Comparison of ENCODE assay signal across 11 cellular contexts in the genomic region with DNA sequence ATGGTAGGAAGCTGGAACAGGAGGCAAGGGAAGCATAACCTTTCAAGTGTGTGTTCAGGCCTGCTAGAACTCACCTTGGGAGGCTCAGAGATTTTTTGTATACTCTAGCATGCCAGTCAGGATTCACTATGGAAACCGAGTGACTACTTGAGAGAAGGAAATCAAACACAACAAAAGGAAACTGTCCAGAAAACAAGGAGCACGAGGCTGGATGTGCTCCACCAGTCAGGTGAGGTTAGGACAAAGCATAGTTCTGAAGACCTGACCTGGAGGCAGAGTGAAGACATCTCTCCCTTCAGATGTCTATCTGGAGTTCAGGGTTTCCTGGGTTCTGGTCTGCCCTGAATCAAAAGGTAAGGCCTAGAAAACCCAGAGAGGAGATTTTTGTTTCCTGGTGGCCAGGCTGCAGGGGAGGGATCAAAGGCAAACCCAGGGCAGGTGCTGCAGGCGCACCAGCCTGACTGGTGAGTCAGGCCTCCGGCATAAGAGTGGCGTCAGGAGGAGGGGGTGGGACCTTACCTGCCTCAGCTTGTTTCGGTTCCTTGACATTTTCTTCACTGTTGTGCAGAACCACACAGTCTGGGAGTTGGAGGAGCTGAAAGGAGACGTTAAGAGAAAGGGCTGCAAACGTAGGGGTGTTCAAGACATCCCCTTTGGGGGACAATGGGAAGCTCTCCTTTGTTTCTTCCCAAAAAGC. TPM values are rescaled to one million over a fixed set of nuclear protein-coding genes. Genes with fewer than 3 reads are reported as not detected.
A peak's percentile ranks its signal among the peaks of the same experiment; 100 is the strongest.
DNase-seq lines count a peak whose midpoint lies in the region; ATAC-seq, FAIRE-seq and TF ChIP-seq lines count a peak whose summit lies in the region.
"Had no signal": no experiment of that assay in that cellular context is flagged by ENCODE, and none has a peak within 500 bp of the region (broad histone marks: within the 10 kb centered on the region; RNA-seq: fewer than 3 reads in every experiment).

No MANE protein-coding gene starts in this region.

- peaks cover 12% of the 10 kb centered on the region for H3K9me3 Mint-ChIP-seq in WTC11

- H3K79me2 ChIP-seq in HepG2 (ENCODE audit: insufficient read depth, low read length): no peaks in the 10 kb centered on the region

- WGBS in HepG2 (ENCODE audit: low lambda C conversion rate): 23% methylated on average over 8 of the region's 8 CpGs
- 77 to 80% methylated on average over 8 of the region's 8 CpGs for WGBS in testis, 2 donors

- CTCF ChIA-PET in WTC11 (lab: Charles Lee) (no interaction called here), HepG2 (lab: Yijun Ruan, JAX; ENCODE audit: low intra/inter-chr PET ratio, low total read pairs) (no interaction called here)

- no peak for TF ChIP-seq RAD21 in HepG2 (CRISPR knock-in tag; IDR thresholded peaks at IDR 0.05)

- no peak for FAIRE-seq in HepG2 (lab: Jason Lieb, UNC)

- POLR2A ChIA-PET in WTC11 (lab: Charles Lee): no interaction called here
- POLR2A ChIA-PET in HepG2 (lab: Yijun Ruan, JAX): interaction anchor here (0.6 kb wide), 1 partner anchor 36 kb away, joined by 4 read pairs; no protein-coding TSS in a partner anchor

- H3K9me3 ChIP-seq in HepG2 (ENCODE audit: low read length): no peaks in the 10 kb centered on the region
- no peaks in the 10 kb centered on the region for H3K9me3 ChIP-seq in testis

- H3K4me1 ChIP-seq in HepG2 (ENCODE audit: insufficient read depth, low read length) (peaks cover 29% of the 10 kb centered on the region), testis (peaks cover 32% of the 10 kb centered on the region)

- TF ChIP-seq EP300 in HepG2 (IDR thresholded peaks at IDR 0.05; ENCODE audit: low read depth in 2 of 2, low read length in 2 of 2) (no peak), HepG2 (CRISPR knock-in tag; IDR thresholded peaks at IDR 0.05; ENCODE audit: borderline replicate concordance) (no peak)

- H3K27ac Mint-ChIP-seq in WTC11: no peak overlapping the region

- peak overlapping the region; percentile 13; the same call in 1 of the 2 replicates for H3K9ac ChIP-seq in HepG2 (ENCODE audit: insufficient read depth, low read depth, low read length)

- TF ChIP-seq POLR2A in HepG2 (IDR thresholded peaks at IDR 0.05; ENCODE audit: insufficient read depth in 1 of 2, low read depth in 2 of 2, low read length in 2 of 2): no peak
- no peak for TF ChIP-seq POLR2A in testis (IDR thresholded peaks at IDR 0.05)

- H3K27me3 Mint-ChIP-seq in WTC11 (ENCODE audit: low read depth): no peaks in the 10 kb centered on the region; the same call in 1 of the 2 replicates

- no peaks in the 10 kb centered on the region; a peak in 2 of 5 replicates for H3K27me3 ChIP-seq in HepG2 (ENCODE audit: control insufficient read depth in 1 of 2, insufficient read depth in 2 of 2, low read length in 2 of 2)
- H3K27me3 ChIP-seq in testis: no peaks in the 10 kb centered on the region

- H3K36me3 ChIP-seq in HepG2 (replicated peaks in 1 of 2; ENCODE audit: control insufficient read depth in 1 of 2, insufficient read depth in 2 of 2, low read length in 2 of 2) (no peaks in the 10 kb centered on the region), testis (ENCODE audit: low read depth, missing control alignments) (no peaks in the 10 kb centered on the region)

- ATAC-seq in WTC11: peak; percentile 75
- peak; percentile 49; the same call in 2 of the 3 replicates for ATAC-seq in HepG2
- ATAC-seq in GM21576 (IDR thresholded peaks at IDR 0.05; ENCODE audit: unreplicated experiment): no peak
- no peak for ATAC-seq in GM18511 (IDR thresholded peaks at IDR 0.05; ENCODE audit: unreplicated experiment)

- H3K36me3 Mint-ChIP-seq in WTC11: no peaks in the 10 kb centered on the region

- H3K4me3 ChIP-seq in HepG2 (replicated peaks in 1 of 3; ENCODE audit: insufficient read depth in 1 of 3, low read depth in 2 of 3, low read length in 3 of 3) (peak overlapping the region in 1 of 3 experiments; percentile 12; a peak in 1 of 6 replicates), testis (no peak overlapping the region)

- in situ Hi-C loops in HepG2 (cut with HindIII; ENCODE audit: extremely low pct_ligation_motif_present, low pct_unique_long_range_greater_than_20kb): no loop called here

- no peak overlapping the region for H2AFZ ChIP-seq in HepG2 (ENCODE audit: low read length)

- TF ChIP-seq CTCF in WTC11 (IDR thresholded peaks at IDR 0.05) (no peak), HepG2 (CRISPR knock-in tag; IDR thresholded peaks at IDR 0.05) (no peak), testis (IDR thresholded peaks at IDR 0.05) (no peak)

- no peaks in the 10 kb centered on the region for H4K20me1 ChIP-seq in HepG2 (ENCODE audit: insufficient read depth, low read length)

- H3K27ac ChIP-seq in HepG2 (ENCODE audit: extremely low read length, insufficient read depth, low read length) (no peak overlapping the region), testis (peak overlapping the region; percentile 76 to 83)
- H3K27ac ChIP-seq: HL-60 had no signal

- DNase-seq in LoVo (ENCODE audit: low spot score) (peak; percentile 69), WTC11 (ENCODE audit: low spot score) (no peak), HepG2 (ENCODE audit: low spot score) (no peak), testis (no peak), RKO (ENCODE audit: low spot score) (no peak)
- no peak for DNase-seq in activated CD4-positive, alpha-beta T cell treated with anti-CD3 and anti-CD28 coated beads, Interleukin-2, amount 50 U/mL, for 1 hour
- DNase-seq: NCI-H1048, posterior cingulate gyrus had no signal

- peak overlapping the region; percentile 50 for H3K4me2 ChIP-seq in HepG2 (ENCODE audit: low read depth, low read length)

- H3K4me1 Mint-ChIP-seq in WTC11: peaks cover 16% of the 10 kb centered on the region

- intact Hi-C loops in HepG2 (cut with micrococcal nuclease; ENCODE audit: unreplicated experiment) (no loop called here), testis (cut with DNase I; ENCODE audit: low total_unique reads) (no loop called here)

- H3K4me3 Mint-ChIP-seq in WTC11: no peak overlapping the region

- no TSS peak for BruUV-seq in HepG2 (replicated peaks; lab: Mats Ljungman, UMichigan)

TF ChIP-seq in WTC11, 78 proteins besides CTCF, POLR2A, EP300 and RAD21 (continues in another document):
- TF ChIP-seq NR1H2 (CRISPR knock-in tag; IDR thresholded peaks at IDR 0.05) (no peak), KAT7 (CRISPR knock-in tag; IDR thresholded peaks at IDR 0.05; ENCODE audit: borderline replicate concordance) (no peak), GTF2I (CRISPR knock-in tag; conservative IDR thresholded peaks at IDR 0.05) (no peak), SMAD3 (CRISPR knock-in tag; IDR thresholded peaks at IDR 0.05; ENCODE audit: borderline replicate concordance) (no peak)
- TF ChIP-seq, protein P1, sequence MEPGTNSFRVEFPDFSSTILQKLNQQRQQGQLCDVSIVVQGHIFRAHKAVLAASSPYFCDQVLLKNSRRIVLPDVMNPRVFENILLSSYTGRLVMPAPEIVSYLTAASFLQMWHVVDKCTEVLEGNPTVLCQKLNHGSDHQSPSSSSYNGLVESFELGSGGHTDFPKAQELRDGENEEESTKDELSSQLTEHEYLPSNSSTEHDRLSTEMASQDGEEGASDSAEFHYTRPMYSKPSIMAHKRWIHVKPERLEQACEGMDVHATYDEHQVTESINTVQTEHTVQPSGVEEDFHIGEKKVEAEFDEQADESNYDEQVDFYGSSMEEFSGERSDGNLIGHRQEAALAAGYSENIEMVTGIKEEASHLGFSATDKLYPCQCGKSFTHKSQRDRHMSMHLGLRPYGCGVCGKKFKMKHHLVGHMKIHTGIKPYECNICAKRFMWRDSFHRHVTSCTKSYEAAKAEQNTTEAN (CRISPR knock-in tag; IDR thresholded peaks at IDR 0.05): no peak

TF ChIP-seq in HepG2, 621 proteins besides CTCF, POLR2A, EP300 and RAD21:
- TF ChIP-seq KLF15 (CRISPR knock-in tag; IDR thresholded peaks at IDR 0.05; ENCODE audit: borderline replicate concordance) (no peak), MED13 (CRISPR knock-in tag; IDR thresholded peaks at IDR 0.05) (no peak), MIER3 (CRISPR knock-in tag; IDR thresholded peaks at IDR 0.05; ENCODE audit: borderline replicate concordance) (no peak), FOSL2 (CRISPR knock-in tag; IDR thresholded peaks at IDR 0.05) (peak; percentile 29; the same call in 1 of the 2 replicates), ZNF670 (CRISPR knock-in tag; IDR thresholded peaks at IDR 0.05; ENCODE audit: borderline replicate concordance) (no peak), ATAD3A (CRISPR knock-in tag; IDR thresholded peaks at IDR 0.05) (no peak), TOPORS (CRISPR knock-in tag; IDR thresholded peaks at IDR 0.05) (no peak), ZNF232 (CRISPR knock-in tag; IDR thresholded peaks at IDR 0.05; ENCODE audit: borderline replicate concordance) (no peak), DNMT1 (CRISPR knock-in tag; IDR thresholded peaks at IDR 0.05) (no peak)

RNA-seq across cellular contexts. Expression of a gene that starts 52.2 kb away (rescaled TPM):
- 13.1 to 14.5 TPM (median 14.3 TPM) in 3 replicates for total RNA-seq in WTC11 (2021)
- total RNA-seq in HepG2 (2016; rRNA removed; fragmentation: Illumina TruSeq; extraction: Trizol): 10.9 and 18.7 TPM in 2 replicates
- total RNA-seq in HepG2 (2016; cell fraction: cytosol; rRNA removed; fragmentation: Illumina TruSeq; extraction: Trizol; ENCODE audit: low read depth): 2.9 and 3.2 TPM in 2 replicates
- total RNA-seq in HepG2 (2016; cell fraction: insoluble cytoplasmic fraction; rRNA removed; fragmentation: Illumina TruSeq; extraction: Trizol): 11.5 and 16.9 TPM in 2 replicates
- 9.0 and 9.8 TPM in 2 replicates for total RNA-seq in HepG2 (2016; cell fraction: membrane; rRNA removed; fragmentation: Illumina TruSeq; extraction: Trizol)
- 8.9 and 9.6 TPM in 2 replicates for total RNA-seq in HepG2 (2016; cell fraction: nucleus; rRNA removed; fragmentation: Illumina TruSeq; extraction: Trizol)
- 3.9 TPM in 2 replicates for polyA plus RNA-seq in HepG2 (2011; rRNA removed)
- 2.0 and 3.4 TPM in 2 replicates for polyA plus RNA-seq in HepG2 (2011; cell fraction: cytosol; rRNA removed)
- 1.5 and 1.7 TPM in 2 replicates for polyA plus RNA-seq in HepG2 (2011; cell fraction: nucleus; rRNA removed)
- 6.5 and 7.2 TPM in 2 replicates for polyA plus RNA-seq in HepG2 (2012)
- 1.2 TPM in 2 replicates for polyA plus RNA-seq in HepG2 (2016; cell fraction: cytosol; fragmentation: Illumina TruSeq; extraction: Trizol; ENCODE audit: low read depth)
- polyA plus RNA-seq in HepG2 (2016; cell fraction: insoluble cytoplasmic fraction; fragmentation: Illumina TruSeq; extraction: Trizol; ENCODE audit: low read depth): 15.7 and 16.2 TPM in 2 replicates
- 4.6 and 4.7 TPM in 2 replicates for polyA plus RNA-seq in HepG2 (2016; cell fraction: membrane; fragmentation: Illumina TruSeq; extraction: Trizol; ENCODE audit: low read depth)
- 10.4 and 11.5 TPM in 2 replicates for polyA plus RNA-seq in HepG2 (2016; cell fraction: nucleus; fragmentation: Illumina TruSeq; extraction: Trizol; ENCODE audit: insufficient read depth, low read depth)
- polyA minus RNA-seq in HepG2 (2011; rRNA and poly(A)+ RNA removed; ENCODE audit: low replicate concordance): 5.5 and 9.0 TPM in 2 replicates
- polyA minus RNA-seq in HepG2 (2011; cell fraction: cytosol; rRNA and poly(A)+ RNA removed): 4.7 and 6.8 TPM in 2 replicates
- 5.5 and 6.8 TPM in 2 replicates for polyA minus RNA-seq in HepG2 (2011; cell fraction: nucleus; rRNA and poly(A)+ RNA removed)
- total RNA-seq in testis: 10 to 100 TPM; 27.0 to 37.9 TPM
- 19.2 TPM for polyA plus RNA-seq in testis (ENCODE audit: insufficient read depth, low read depth, low replicate concordance)

Comparison
In these comparisons a context has a peak if more than half of its experiments do, and no peak if none do; other contexts are left out.
1. ATAC-seq: peak in WTC11 (single experiment) and HepG2 (single experiment); none in GM21576 (single experiment) and GM18511 (single experiment).